1 cellular context compared by ENCODE assay signal in genomic region chr7:92729751-92730150, GRCh38.
TF ChIP-seq lines count a peak whose summit lies in the region.

No MANE protein-coding gene starts in this region.

TF ChIP-seq in GM23338, 12 proteins besides CTCF, POLR2A, EP300 and RAD21 (continued from another document):
- no peak for TF ChIP-seq ZNF462 (CRISPR knock-in tag; IDR thresholded peaks at IDR 0.05)
- TF ChIP-seq REST (IDR thresholded peaks at IDR 0.05; ENCODE audit: unreplicated experiment): no peak
- no peak for TF ChIP-seq ZNF331 (CRISPR knock-in tag; IDR thresholded peaks at IDR 0.05; ENCODE audit: low read depth)
- TF ChIP-seq EZH2phosphoT487 (IDR thresholded peaks at IDR 0.05; ENCODE audit: unreplicated experiment): no peak
